2 cellular contexts compared by ENCODE assay signal in the genomic region with DNA sequence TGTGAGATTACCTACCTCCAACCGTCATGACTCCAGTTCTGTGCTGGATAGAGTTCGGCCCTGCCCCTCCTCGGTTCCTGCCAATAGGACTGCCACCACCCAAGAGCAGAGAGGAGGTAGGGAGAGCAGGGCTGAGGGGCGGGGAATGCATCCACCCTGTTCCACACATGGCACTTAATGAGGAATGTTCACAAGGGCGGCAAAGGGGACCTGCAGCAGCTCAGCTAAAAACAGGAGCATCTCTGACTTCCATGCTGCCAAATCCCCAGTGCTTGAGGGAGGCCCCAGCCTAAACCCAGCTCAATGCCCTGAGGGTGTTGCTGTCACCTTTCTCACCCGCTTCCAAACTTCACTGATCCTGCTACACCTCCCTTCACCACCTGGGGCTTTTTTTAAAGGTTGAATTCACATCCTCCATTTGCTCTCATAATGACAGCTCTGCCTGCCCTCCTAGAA.
A peak's percentile ranks its signal among the peaks of the same experiment; 100 is the strongest.
TF ChIP-seq lines count a peak whose summit lies in the region.

No MANE protein-coding gene starts in this region.

TF ChIP-seq in Ishikawa, 13 proteins besides CTCF, POLR2A, EP300 and RAD21:
- TF ChIP-seq, protein P1, sequence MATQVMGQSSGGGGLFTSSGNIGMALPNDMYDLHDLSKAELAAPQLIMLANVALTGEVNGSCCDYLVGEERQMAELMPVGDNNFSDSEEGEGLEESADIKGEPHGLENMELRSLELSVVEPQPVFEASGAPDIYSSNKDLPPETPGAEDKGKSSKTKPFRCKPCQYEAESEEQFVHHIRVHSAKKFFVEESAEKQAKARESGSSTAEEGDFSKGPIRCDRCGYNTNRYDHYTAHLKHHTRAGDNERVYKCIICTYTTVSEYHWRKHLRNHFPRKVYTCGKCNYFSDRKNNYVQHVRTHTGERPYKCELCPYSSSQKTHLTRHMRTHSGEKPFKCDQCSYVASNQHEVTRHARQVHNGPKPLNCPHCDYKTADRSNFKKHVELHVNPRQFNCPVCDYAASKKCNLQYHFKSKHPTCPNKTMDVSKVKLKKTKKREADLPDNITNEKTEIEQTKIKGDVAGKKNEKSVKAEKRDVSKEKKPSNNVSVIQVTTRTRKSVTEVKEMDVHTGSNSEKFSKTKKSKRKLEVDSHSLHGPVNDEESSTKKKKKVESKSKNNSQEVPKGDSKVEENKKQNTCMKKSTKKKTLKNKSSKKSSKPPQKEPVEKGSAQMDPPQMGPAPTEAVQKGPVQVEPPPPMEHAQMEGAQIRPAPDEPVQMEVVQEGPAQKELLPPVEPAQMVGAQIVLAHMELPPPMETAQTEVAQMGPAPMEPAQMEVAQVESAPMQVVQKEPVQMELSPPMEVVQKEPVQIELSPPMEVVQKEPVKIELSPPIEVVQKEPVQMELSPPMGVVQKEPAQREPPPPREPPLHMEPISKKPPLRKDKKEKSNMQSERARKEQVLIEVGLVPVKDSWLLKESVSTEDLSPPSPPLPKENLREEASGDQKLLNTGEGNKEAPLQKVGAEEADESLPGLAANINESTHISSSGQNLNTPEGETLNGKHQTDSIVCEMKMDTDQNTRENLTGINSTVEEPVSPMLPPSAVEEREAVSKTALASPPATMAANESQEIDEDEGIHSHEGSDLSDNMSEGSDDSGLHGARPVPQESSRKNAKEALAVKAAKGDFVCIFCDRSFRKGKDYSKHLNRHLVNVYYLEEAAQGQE (IDR thresholded peaks at IDR 0.05; ENCODE audit: low read depth) = 0 out of 2 replicates have a peak, but pooled peaks have one; percentile 15
- no peak for TF ChIP-seq TCF12 (IDR thresholded peaks at IDR 0.05; ENCODE audit: low read depth)

TF ChIP-seq in H1, 55 proteins besides CTCF, POLR2A, EP300 and RAD21:
- TF ChIP-seq, protein P2, sequence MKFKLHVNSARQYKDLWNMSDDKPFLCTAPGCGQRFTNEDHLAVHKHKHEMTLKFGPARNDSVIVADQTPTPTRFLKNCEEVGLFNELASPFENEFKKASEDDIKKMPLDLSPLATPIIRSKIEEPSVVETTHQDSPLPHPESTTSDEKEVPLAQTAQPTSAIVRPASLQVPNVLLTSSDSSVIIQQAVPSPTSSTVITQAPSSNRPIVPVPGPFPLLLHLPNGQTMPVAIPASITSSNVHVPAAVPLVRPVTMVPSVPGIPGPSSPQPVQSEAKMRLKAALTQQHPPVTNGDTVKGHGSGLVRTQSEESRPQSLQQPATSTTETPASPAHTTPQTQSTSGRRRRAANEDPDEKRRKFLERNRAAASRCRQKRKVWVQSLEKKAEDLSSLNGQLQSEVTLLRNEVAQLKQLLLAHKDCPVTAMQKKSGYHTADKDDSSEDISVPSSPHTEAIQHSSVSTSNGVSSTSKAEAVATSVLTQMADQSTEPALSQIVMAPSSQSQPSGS (IDR thresholded peaks at IDR 0.05; ENCODE audit: low read length) = no peak
- TF ChIP-seq GABPA (IDR thresholded peaks at IDR 0.05; ENCODE audit: borderline replicate concordance, insufficient read depth, low read length) = no peak
- no peak for TF ChIP-seq CTBP2 (IDR thresholded peaks at IDR 0.05; ENCODE audit: borderline replicate concordance, insufficient read depth, insufficient read length, low read length)
- TF ChIP-seq BCL11A (IDR thresholded peaks at IDR 0.05; ENCODE audit: low read depth in 2 of 2, low read length in 2 of 2) = no peak
- no peak for TF ChIP-seq EGR1 (IDR thresholded peaks at IDR 0.05; ENCODE audit: borderline replicate concordance, low read depth, low read length)
- TF ChIP-seq GTF2F1 (IDR thresholded peaks at IDR 0.05; ENCODE audit: borderline replicate concordance, low read depth, low read length) = no peak
- no peak for TF ChIP-seq SAP30 (IDR thresholded peaks at IDR 0.05; ENCODE audit: insufficient read depth, insufficient replicate concordance, low read length)
- TF ChIP-seq CHD1 (IDR thresholded peaks at IDR 0.05; ENCODE audit: low read depth, low read length) = no peak
- TF ChIP-seq TCF12 (IDR thresholded peaks at IDR 0.05; ENCODE audit: low read depth, low read length) = no peak
- TF ChIP-seq, protein P3, sequence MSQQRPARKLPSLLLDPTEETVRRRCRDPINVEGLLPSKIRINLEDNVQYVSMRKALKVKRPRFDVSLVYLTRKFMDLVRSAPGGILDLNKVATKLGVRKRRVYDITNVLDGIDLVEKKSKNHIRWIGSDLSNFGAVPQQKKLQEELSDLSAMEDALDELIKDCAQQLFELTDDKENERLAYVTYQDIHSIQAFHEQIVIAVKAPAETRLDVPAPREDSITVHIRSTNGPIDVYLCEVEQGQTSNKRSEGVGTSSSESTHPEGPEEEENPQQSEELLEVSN (IDR thresholded peaks at IDR 0.05) = no peak
- TF ChIP-seq, protein P4, sequence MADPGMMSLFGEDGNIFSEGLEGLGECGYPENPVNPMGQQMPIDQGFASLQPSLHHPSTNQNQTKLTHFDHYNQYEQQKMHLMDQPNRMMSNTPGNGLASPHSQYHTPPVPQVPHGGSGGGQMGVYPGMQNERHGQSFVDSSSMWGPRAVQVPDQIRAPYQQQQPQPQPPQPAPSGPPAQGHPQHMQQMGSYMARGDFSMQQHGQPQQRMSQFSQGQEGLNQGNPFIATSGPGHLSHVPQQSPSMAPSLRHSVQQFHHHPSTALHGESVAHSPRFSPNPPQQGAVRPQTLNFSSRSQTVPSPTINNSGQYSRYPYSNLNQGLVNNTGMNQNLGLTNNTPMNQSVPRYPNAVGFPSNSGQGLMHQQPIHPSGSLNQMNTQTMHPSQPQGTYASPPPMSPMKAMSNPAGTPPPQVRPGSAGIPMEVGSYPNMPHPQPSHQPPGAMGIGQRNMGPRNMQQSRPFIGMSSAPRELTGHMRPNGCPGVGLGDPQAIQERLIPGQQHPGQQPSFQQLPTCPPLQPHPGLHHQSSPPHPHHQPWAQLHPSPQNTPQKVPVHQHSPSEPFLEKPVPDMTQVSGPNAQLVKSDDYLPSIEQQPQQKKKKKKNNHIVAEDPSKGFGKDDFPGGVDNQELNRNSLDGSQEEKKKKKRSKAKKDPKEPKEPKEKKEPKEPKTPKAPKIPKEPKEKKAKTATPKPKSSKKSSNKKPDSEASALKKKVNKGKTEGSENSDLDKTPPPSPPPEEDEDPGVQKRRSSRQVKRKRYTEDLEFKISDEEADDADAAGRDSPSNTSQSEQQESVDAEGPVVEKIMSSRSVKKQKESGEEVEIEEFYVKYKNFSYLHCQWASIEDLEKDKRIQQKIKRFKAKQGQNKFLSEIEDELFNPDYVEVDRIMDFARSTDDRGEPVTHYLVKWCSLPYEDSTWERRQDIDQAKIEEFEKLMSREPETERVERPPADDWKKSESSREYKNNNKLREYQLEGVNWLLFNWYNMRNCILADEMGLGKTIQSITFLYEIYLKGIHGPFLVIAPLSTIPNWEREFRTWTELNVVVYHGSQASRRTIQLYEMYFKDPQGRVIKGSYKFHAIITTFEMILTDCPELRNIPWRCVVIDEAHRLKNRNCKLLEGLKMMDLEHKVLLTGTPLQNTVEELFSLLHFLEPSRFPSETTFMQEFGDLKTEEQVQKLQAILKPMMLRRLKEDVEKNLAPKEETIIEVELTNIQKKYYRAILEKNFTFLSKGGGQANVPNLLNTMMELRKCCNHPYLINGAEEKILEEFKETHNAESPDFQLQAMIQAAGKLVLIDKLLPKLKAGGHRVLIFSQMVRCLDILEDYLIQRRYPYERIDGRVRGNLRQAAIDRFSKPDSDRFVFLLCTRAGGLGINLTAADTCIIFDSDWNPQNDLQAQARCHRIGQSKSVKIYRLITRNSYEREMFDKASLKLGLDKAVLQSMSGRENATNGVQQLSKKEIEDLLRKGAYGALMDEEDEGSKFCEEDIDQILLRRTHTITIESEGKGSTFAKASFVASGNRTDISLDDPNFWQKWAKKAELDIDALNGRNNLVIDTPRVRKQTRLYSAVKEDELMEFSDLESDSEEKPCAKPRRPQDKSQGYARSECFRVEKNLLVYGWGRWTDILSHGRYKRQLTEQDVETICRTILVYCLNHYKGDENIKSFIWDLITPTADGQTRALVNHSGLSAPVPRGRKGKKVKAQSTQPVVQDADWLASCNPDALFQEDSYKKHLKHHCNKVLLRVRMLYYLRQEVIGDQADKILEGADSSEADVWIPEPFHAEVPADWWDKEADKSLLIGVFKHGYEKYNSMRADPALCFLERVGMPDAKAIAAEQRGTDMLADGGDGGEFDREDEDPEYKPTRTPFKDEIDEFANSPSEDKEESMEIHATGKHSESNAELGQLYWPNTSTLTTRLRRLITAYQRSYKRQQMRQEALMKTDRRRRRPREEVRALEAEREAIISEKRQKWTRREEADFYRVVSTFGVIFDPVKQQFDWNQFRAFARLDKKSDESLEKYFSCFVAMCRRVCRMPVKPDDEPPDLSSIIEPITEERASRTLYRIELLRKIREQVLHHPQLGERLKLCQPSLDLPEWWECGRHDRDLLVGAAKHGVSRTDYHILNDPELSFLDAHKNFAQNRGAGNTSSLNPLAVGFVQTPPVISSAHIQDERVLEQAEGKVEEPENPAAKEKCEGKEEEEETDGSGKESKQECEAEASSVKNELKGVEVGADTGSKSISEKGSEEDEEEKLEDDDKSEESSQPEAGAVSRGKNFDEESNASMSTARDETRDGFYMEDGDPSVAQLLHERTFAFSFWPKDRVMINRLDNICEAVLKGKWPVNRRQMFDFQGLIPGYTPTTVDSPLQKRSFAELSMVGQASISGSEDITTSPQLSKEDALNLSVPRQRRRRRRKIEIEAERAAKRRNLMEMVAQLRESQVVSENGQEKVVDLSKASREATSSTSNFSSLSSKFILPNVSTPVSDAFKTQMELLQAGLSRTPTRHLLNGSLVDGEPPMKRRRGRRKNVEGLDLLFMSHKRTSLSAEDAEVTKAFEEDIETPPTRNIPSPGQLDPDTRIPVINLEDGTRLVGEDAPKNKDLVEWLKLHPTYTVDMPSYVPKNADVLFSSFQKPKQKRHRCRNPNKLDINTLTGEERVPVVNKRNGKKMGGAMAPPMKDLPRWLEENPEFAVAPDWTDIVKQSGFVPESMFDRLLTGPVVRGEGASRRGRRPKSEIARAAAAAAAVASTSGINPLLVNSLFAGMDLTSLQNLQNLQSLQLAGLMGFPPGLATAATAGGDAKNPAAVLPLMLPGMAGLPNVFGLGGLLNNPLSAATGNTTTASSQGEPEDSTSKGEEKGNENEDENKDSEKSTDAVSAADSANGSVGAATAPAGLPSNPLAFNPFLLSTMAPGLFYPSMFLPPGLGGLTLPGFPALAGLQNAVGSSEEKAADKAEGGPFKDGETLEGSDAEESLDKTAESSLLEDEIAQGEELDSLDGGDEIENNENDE (IDR thresholded peaks at IDR 0.05; ENCODE audit: insufficient replicate concordance, low read length) = no peak
- no peak for TF ChIP-seq BACH1 (IDR thresholded peaks at IDR 0.05; ENCODE audit: low read length)
- TF ChIP-seq CBX8 (IDR thresholded peaks at IDR 0.05; ENCODE audit: borderline replicate concordance, low read depth, low read length) = no peak
- TF ChIP-seq JUN (IDR thresholded peaks at IDR 0.05; ENCODE audit: low read depth, low read length) = no peak
- TF ChIP-seq ZNF274 (IDR thresholded peaks at IDR 0.05; ENCODE audit: borderline replicate concordance, extremely low read depth, low read length) = no peak
- TF ChIP-seq MAFK (IDR thresholded peaks at IDR 0.05; ENCODE audit: low read depth, low read length) = no peak
- no peak for TF ChIP-seq KDM1A (IDR thresholded peaks at IDR 0.05; ENCODE audit: borderline replicate concordance, low read length)
- TF ChIP-seq, protein P5, sequence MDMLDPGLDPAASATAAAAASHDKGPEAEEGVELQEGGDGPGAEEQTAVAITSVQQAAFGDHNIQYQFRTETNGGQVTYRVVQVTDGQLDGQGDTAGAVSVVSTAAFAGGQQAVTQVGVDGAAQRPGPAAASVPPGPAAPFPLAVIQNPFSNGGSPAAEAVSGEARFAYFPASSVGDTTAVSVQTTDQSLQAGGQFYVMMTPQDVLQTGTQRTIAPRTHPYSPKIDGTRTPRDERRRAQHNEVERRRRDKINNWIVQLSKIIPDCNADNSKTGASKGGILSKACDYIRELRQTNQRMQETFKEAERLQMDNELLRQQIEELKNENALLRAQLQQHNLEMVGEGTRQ (IDR thresholded peaks at IDR 0.05; ENCODE audit: low read length) = no peak
- no peak for TF ChIP-seq NANOG (IDR thresholded peaks at IDR 0.05; ENCODE audit: insufficient read depth, low read depth, low read length, poor library complexity, severe bottlenecking)
TF ChIP-seq in H1: peak in this region for 0.
